11 cellular contexts compared by ENCODE assay signal in the genomic region with DNA sequence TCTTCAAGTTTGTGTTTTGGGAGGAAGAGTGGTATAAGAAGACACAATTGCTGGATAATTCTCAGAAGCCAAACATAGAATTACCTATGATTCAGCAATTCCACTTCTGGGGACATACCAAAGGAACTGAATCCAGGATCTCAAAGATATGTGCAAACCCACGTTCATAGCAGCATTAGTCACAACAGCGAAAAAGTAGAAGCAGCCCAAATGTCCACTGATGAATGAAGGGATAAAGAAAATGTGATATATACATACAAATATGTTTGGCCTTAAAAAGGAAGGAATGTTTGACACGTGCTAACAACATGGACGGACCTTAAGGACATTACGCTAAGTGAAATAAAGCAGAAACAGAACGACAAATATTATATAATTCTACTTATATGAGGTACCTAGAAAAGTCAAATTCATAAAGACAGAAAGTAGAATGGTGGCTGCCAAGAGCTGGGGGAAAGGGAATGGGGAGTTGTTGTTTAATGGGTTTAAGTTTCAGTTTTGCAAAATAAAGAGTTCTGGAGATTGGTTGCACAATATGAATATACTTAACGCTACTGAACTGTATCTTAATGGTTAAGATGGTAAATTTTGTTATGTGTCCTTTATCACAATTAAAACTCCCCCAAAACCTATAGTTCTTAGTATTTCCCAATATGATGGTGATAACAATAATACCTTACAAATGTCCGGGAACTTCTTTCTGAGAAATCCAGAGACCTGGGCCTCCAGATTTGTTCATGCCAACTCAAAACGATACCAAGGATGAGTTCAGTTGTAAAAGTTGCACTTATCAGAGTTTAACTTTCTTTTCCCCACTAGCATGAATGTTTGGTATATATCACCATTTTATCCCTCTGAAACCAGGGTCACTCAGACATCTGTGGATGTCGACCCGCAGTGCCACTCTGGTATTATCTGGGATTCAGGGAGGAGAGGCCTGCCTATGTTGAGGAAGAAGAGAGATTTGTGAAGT. TPM values are rescaled to one million over a fixed set of nuclear protein-coding genes. Genes with fewer than 3 reads are reported as not detected.
DNase-seq lines count a peak whose midpoint lies in the region; ATAC-seq and TF ChIP-seq lines count a peak whose summit lies in the region.
"Had no signal": no experiment of that assay in that cellular context is flagged by ENCODE, and none has a peak within 500 bp of the region (broad histone marks: within the 10 kb centered on the region; RNA-seq: fewer than 3 reads in every experiment).

No MANE protein-coding gene starts in this region.

- no peaks in the 10 kb centered on the region for H3K9me3 ChIP-seq in ascending aorta

- H3K36me3 Mint-ChIP-seq in CD14-positive monocyte, result peaks cover 52 to 60% of the 10 kb centered on the region in 2 donors
- no peaks in the 10 kb centered on the region for H3K36me3 Mint-ChIP-seq in natural killer cell

- H3K4me1 Mint-ChIP-seq in CD14-positive monocyte (peaks cover 71% of the 10 kb centered on the region), natural killer cell (peaks cover 88 to 89% of the 10 kb centered on the region in 2 donors)

- no peaks in the 10 kb centered on the region for H4K20me1 ChIP-seq in KMS-11 (ENCODE audit: insufficient read depth)

- ATAC-seq in natural killer cell, result no peak
- ATAC-seq in GM18868 (IDR thresholded peaks at IDR 0.05; ENCODE audit: unreplicated experiment), result no peak
- no peak for ATAC-seq in HG02642 (IDR thresholded peaks at IDR 0.05; ENCODE audit: poor library complexity, unreplicated experiment)

- H3K4me3 Mint-ChIP-seq in CD14-positive monocyte (peak overlapping the region; percentile 90 to 100), natural killer cell (peak overlapping the region; percentile 98)

- H3K4me1 ChIP-seq in KMS-11 (ENCODE audit: low read depth, poor library complexity, severe bottlenecking) (peaks cover 46% of the 10 kb centered on the region), ascending aorta (peaks cover 8 to 64% of the 10 kb centered on the region in 2 donors)

- H3K79me2 ChIP-seq in KMS-11 (ENCODE audit: insufficient read depth, low read depth), result peaks cover 17% of the 10 kb centered on the region; the same call in 1 of the 2 replicates

- no peak overlapping the region for H3K9ac ChIP-seq in KMS-11

- DNase-seq in CD14-positive monocyte (ENCODE audit: low spot score) (no peak), ascending aorta (ENCODE audit: low spot score in 2 of 2) (no peak), natural killer cell (no peak), DMS79 (lab: John Stamatoyannopoulos, UW) (no peak), iPS-NIHi7 (ENCODE audit: extremely low spot score) (no peak)
- DNase-seq: cortex of kidney, NCI-H526, WERI-Rb-1 had no signal

- H3K27me3 ChIP-seq in KMS-11 (ENCODE audit: insufficient read depth, low read depth) (no peaks in the 10 kb centered on the region), ascending aorta (no peaks in the 10 kb centered on the region)

- H3K27ac Mint-ChIP-seq in CD14-positive monocyte (peak overlapping the region; percentile 76 to 98 (median 90)), natural killer cell (peak overlapping the region; percentile 95 to 98)

- no peaks in the 10 kb centered on the region for H3K36me3 ChIP-seq in KMS-11 (ENCODE audit: insufficient read depth)
- no peaks in the 10 kb centered on the region for H3K36me3 ChIP-seq in ascending aorta
- H3K36me3 ChIP-seq: WERI-Rb-1 had no signal

- peak overlapping the region; percentile 57; the same call in 1 of the 2 replicates for H3K4me2 ChIP-seq in KMS-11

- H3K4me3 ChIP-seq in KMS-11 (IDR thresholded peaks at IDR 0.05; ENCODE audit: insufficient read depth, low read depth, low read length) (no peak overlapping the region), ascending aorta (no peak overlapping the region)

- peaks cover 0 to 2% (median 0%) of the 10 kb centered on the region in 3 donors for H3K27me3 Mint-ChIP-seq in CD14-positive monocyte (ENCODE audit: low read depth in 3 of 3)
- H3K27me3 Mint-ChIP-seq in natural killer cell (ENCODE audit: low read depth in 2 of 2), result no peaks in the 10 kb centered on the region

- H2AFZ ChIP-seq in KMS-11 (ENCODE audit: low read depth), result no peak overlapping the region

- intact Hi-C loops in CD14-positive monocyte (cut with micrococcal nuclease), result loop anchor here (5.0 to 10.0 kb wide), 2 partner anchors 51 to 54 kb away; no protein-coding TSS in a partner anchor
- intact Hi-C loops in ascending aorta (cut with DNase I), result no loop called here
- intact Hi-C loops in natural killer cell (cut with micrococcal nuclease), result no loop called here

- H3K9me3 Mint-ChIP-seq in CD14-positive monocyte (no peaks in the 10 kb centered on the region), natural killer cell (no peaks in the 10 kb centered on the region)

- no peak overlapping the region for H3K27ac ChIP-seq in KMS-11
- peak overlapping the region; percentile 14 to 60 for H3K27ac ChIP-seq in ascending aorta
- H3K27ac ChIP-seq: WERI-Rb-1 had no signal

- TF ChIP-seq CTCF in CD14-positive monocyte (IDR thresholded peaks at IDR 0.05) (no peak), KMS-11 (conservative IDR thresholded peaks at IDR 0.05; ENCODE audit: low read depth, low read length) (no peak), ascending aorta (IDR thresholded peaks at IDR 0.05) (no peak), natural killer cell (IDR thresholded peaks at IDR 0.05) (no peak)

RNA-seq across cellular contexts. Expression of a gene that starts 33.7 kb away (rescaled TPM):
- 10 to 100 TPM; 43.9 to 74.3 TPM for polyA plus RNA-seq in CD14-positive monocyte
- total RNA-seq in ascending aorta (26.1 TPM), natural killer cell (100 to 1,000 TPM; 508 to 640 (median 555) TPM)

Comparison
In these comparisons a context has a peak if more than half of its experiments do, and no peak if none do; other contexts are left out.
1. RNA of a gene that starts 33.7 kb away (total RNA-seq): 508 to 640 TPM in natural killer cell; 26.1 TPM in ascending aorta (single experiment); every median in the first group is over 10 times any median in the second.
2. intact Hi-C loops: an anchor here in CD14-positive monocyte (5.0 to 10.0 kb wide); none called in ascending aorta and natural killer cell.